31 cellular contexts compared by ENCODE assay signal in genomic region chr17:80499536-80499935, GRCh38. TPM values are rescaled to one million over a fixed set of nuclear protein-coding genes. Genes with fewer than 3 reads are reported as not detected.
"Had no signal": no experiment of that assay in that cellular context is flagged by ENCODE, and none has a peak within 500 bp of the region (broad histone marks: within the 10 kb centered on the region; RNA-seq: fewer than 3 reads in every experiment).

No MANE protein-coding gene starts in this region.

- H3K4me2 ChIP-seq: hepatocyte had no signal

- DNase-seq: activated CD4-positive, alpha-beta memory T cell treated with anti-CD3 and anti-CD28 coated beads for 36 hours; activated CD4-positive, alpha-beta T cell treated with anti-CD3 and anti-CD28 coated beads, Interleukin-2, amount 10 ng/mL, durations not matched to agents 24 days and 14 days; activated CD4-positive, CD25-positive, alpha-beta regulatory T cell treated with anti-CD3 and anti-CD28 coated beads, Interleukin-2, amount 50 U/mL, for 72 hours; activated CD8-positive, alpha-beta memory T cell treated with anti-CD3 and anti-CD28 coated beads, Interleukin-2, amount 50 U/mL, for 4 hours; activated effector memory CD4-positive, alpha-beta T cell treated with anti-CD3 and anti-CD28 coated beads, Interleukin-2, amount 50 U/mL, for 16 hours; activated naive CD4-positive, alpha-beta T cell treated with anti-CD3 and anti-CD28 coated beads for 36 hours; activated naive CD8-positive, alpha-beta T cell treated with anti-CD3 and anti-CD28 coated beads for 36 hours; activated T-cell treated with anti-CD3 and anti-CD28 coated beads, Interleukin-2, amount 50 U/mL, for 1 hour; aorta; body of pancreas; colonic mucosa; effector CD8-positive, alpha-beta T cell; left cardiac atrium; naive B cell; psoas muscle; stimulated activated CD4-positive, alpha-beta T cell treated with anti-CD3 and anti-CD28 coated beads, Interleukin-15, amount 100 ng/mL, for 24 hours; stimulated activated CD4-positive, alpha-beta T cell treated with anti-CD3 and anti-CD28 coated beads, Interleukin-2, amount 100 ng/mL, for 24 hours; stimulated activated naive CD4-positive, alpha-beta T cell; T-helper 17 cell; T1000; WERI-Rb-1 had no signal

- H3K79me2 ChIP-seq: hepatocyte, parathyroid adenoma had no signal

- H3K36me3 ChIP-seq: adrenal gland, colonic mucosa, gastrocnemius medialis, right atrium auricular region, suprapubic skin, tibial nerve, WERI-Rb-1 had no signal

- H3K9ac ChIP-seq: parathyroid adenoma had no signal

- H3K36me3 Mint-ChIP-seq: activated CD4-positive, alpha-beta memory T cell treated with anti-CD3 and anti-CD28 coated beads for 36 hours; activated naive CD8-positive, alpha-beta T cell treated with anti-CD3 and anti-CD28 coated beads for 36 hours; mesothelial cell of epicardium; naive B cell had no signal

- H3K27ac Mint-ChIP-seq: activated CD4-positive, alpha-beta memory T cell treated with anti-CD3 and anti-CD28 coated beads for 36 hours; activated CD4-positive, alpha-beta T cell treated with anti-CD3 and anti-CD28 coated beads, Interleukin-2, amount 10 ng/mL, durations not matched to agents 24 days and 14 days; activated naive CD4-positive, alpha-beta T cell treated with anti-CD3 and anti-CD28 coated beads for 36 hours; activated naive CD8-positive, alpha-beta T cell treated with anti-CD3 and anti-CD28 coated beads for 36 hours; activated T-helper 1 cell treated with anti-CD3 and anti-CD28 coated beads, Interleukin-12 subunit alpha, Interleukin-12 subunit beta, Interleukin-2, Interleukin-4 antibody, amounts not matched to agents 30 ng/mL and 10 ng/mL and 1 ng/mL, durations not matched to agents 14 hours and 24 hours and 36 hours; mesothelial cell of epicardium; T-helper 17 cell had no signal

- H3K4me3 Mint-ChIP-seq: activated CD4-positive, alpha-beta memory T cell treated with anti-CD3 and anti-CD28 coated beads for 36 hours; activated CD4-positive, alpha-beta T cell treated with anti-CD3 and anti-CD28 coated beads, Interleukin-2, amount 10 ng/mL, durations not matched to agents 24 days and 14 days; activated naive CD4-positive, alpha-beta T cell treated with anti-CD3 and anti-CD28 coated beads for 36 hours; activated naive CD8-positive, alpha-beta T cell treated with anti-CD3 and anti-CD28 coated beads for 36 hours; activated T-helper 1 cell treated with anti-CD3 and anti-CD28 coated beads, Interleukin-12 subunit alpha, Interleukin-12 subunit beta, Interleukin-2, Interleukin-4 antibody, amounts not matched to agents 30 ng/mL and 10 ng/mL and 1 ng/mL, durations not matched to agents 14 hours and 24 hours and 36 hours; mesothelial cell of epicardium; naive B cell; T-helper 17 cell had no signal

- H3K27ac ChIP-seq: body of pancreas, colonic mucosa, gastrocnemius medialis, hepatocyte, parathyroid adenoma, psoas muscle, right atrium auricular region, suprapubic skin, tibial nerve had no signal

- H2AFZ ChIP-seq: hepatocyte, parathyroid adenoma had no signal

- ATAC-seq: body of pancreas, left cardiac atrium, T-helper 17 cell had no signal

- H3K27me3 ChIP-seq: adrenal gland, body of pancreas, colonic mucosa, right atrium auricular region had no signal

- H3K9me3 Mint-ChIP-seq: activated CD4-positive, alpha-beta memory T cell treated with anti-CD3 and anti-CD28 coated beads for 36 hours; activated CD4-positive, alpha-beta T cell treated with anti-CD3 and anti-CD28 coated beads, Interleukin-2, amount 10 ng/mL, durations not matched to agents 24 days and 14 days; activated naive CD4-positive, alpha-beta T cell treated with anti-CD3 and anti-CD28 coated beads for 36 hours; activated naive CD8-positive, alpha-beta T cell treated with anti-CD3 and anti-CD28 coated beads for 36 hours; activated T-helper 1 cell treated with anti-CD3 and anti-CD28 coated beads, Interleukin-12 subunit alpha, Interleukin-12 subunit beta, Interleukin-2, Interleukin-4 antibody, amounts not matched to agents 30 ng/mL and 10 ng/mL and 1 ng/mL, durations not matched to agents 14 hours and 24 hours and 36 hours; mesothelial cell of epicardium had no signal

- H3K4me3 ChIP-seq: adrenal gland, body of pancreas, colonic mucosa, gastrocnemius medialis, hepatocyte, psoas muscle, right atrium auricular region, suprapubic skin, tibial nerve had no signal

- H3K9me3 ChIP-seq: adrenal gland, body of pancreas, colonic mucosa, gastrocnemius medialis, psoas muscle, right atrium auricular region, suprapubic skin, tibial nerve had no signal

- H3K4me1 Mint-ChIP-seq: activated naive CD8-positive, alpha-beta T cell treated with anti-CD3 and anti-CD28 coated beads for 36 hours had no signal

- H3K4me1 ChIP-seq: adrenal gland, body of pancreas, colonic mucosa, parathyroid adenoma, psoas muscle, right atrium auricular region had no signal

RNA-seq across cellular contexts. Expression of gene NPTX1, which starts 23.1 kb away (rescaled TPM):
- total RNA-seq: epithelial cell of proximal tubule, left cardiac atrium, right atrium auricular region had no signal
